In genomic region chr10:1488970-1489548, GRCh38 we compare ENCODE assay signal across 10 cellular contexts.
DNase-seq lines count a peak whose midpoint lies in the region; ATAC-seq and TF ChIP-seq lines count a peak whose summit lies in the region.
"Had no signal": no experiment of that assay in that cellular context is flagged by ENCODE, and none has a peak within 500 bp of the region (broad histone marks: within the 10 kb centered on the region; RNA-seq: fewer than 3 reads in every experiment).

No MANE protein-coding gene starts in this region.

- H3K9me3 ChIP-seq in CD4-positive, alpha-beta memory T cell (ENCODE audit: control insufficient read depth in 1 of 2, low read length in 2 of 2): no peaks in the 10 kb centered on the region
- H3K9me3 ChIP-seq in heart right ventricle: no peaks in the 10 kb centered on the region

- WGBS in heart right ventricle, 2 donors: 80 to 85% methylated on average over 20 of the region's 20 CpGs

- POLR2A ChIA-PET in CD4-positive, alpha-beta memory T cell (lab: Charles Lee; ENCODE audit: partially characterized antibody): no interaction called here

- ATAC-seq in GM18858 (IDR thresholded peaks at IDR 0.05; ENCODE audit: unreplicated experiment) (peak; percentile 97), GM21576 (IDR thresholded peaks at IDR 0.05; ENCODE audit: unreplicated experiment) (peak; percentile 97), HG03439 (IDR thresholded peaks at IDR 0.05; ENCODE audit: unreplicated experiment) (peak; percentile 94), memory B cell (ENCODE audit: low read depth) (peak; percentile 95), heart right ventricle (no peak)

- intact Hi-C loops in CD4-positive, alpha-beta memory T cell (cut with micrococcal nuclease): no loop called here
- intact Hi-C loops in heart right ventricle (cut with DNase I): no loop called here

- no peaks in the 10 kb centered on the region for H3K27me3 Mint-ChIP-seq in memory B cell
- H3K27me3 Mint-ChIP-seq in CD4-positive, alpha-beta memory T cell: peaks cover 0 to 12% of the 10 kb centered on the region in 2 donors

- no peaks in the 10 kb centered on the region for H3K4me1 ChIP-seq in CD4-positive, alpha-beta memory T cell (ENCODE audit: insufficient read depth, low read length)
- H3K4me1 ChIP-seq in heart right ventricle: no peaks in the 10 kb centered on the region

- peak overlapping the region; percentile 67 for H3K4me3 Mint-ChIP-seq in memory B cell
- H3K4me3 Mint-ChIP-seq in CD4-positive, alpha-beta memory T cell: no peak overlapping the region

- H3K9me3 Mint-ChIP-seq in memory B cell: no peaks in the 10 kb centered on the region
- no peaks in the 10 kb centered on the region for H3K9me3 Mint-ChIP-seq in CD4-positive, alpha-beta memory T cell

- H3K36me3 Mint-ChIP-seq in memory B cell: no peaks in the 10 kb centered on the region
- H3K36me3 Mint-ChIP-seq in CD4-positive, alpha-beta memory T cell: no peaks in the 10 kb centered on the region

- peak; percentile 62 to 78 for DNase-seq in memory B cell (ENCODE audit: low spot score in 2 of 2)
- DNase-seq in CD4-positive, alpha-beta memory T cell: no peak
- DNase-seq in activated CD4-positive, alpha-beta T cell treated with anti-CD3 and anti-CD28 coated beads, Interleukin-2, amount 50 U/mL, for 4 hours: no peak
- DNase-seq in AML-193 (lab: John Stamatoyannopoulos, UW): no peak
- DNase-seq in heart right ventricle: no peak
- DNase-seq: NCI-H1930; stimulated activated CD4-positive, alpha-beta T cell treated with anti-CD3 and anti-CD28 coated beads, Interleukin-4, amount 100 ng/mL, for 24 hours had no signal

- no peak for TF ChIP-seq CTCF in heart right ventricle (IDR thresholded peaks at IDR 0.05)

- CTCF ChIA-PET in CD4-positive, alpha-beta memory T cell (lab: Charles Lee; ENCODE audit: partially characterized antibody): no interaction called here

- H3K27ac Mint-ChIP-seq in memory B cell: peak overlapping the region; percentile 91
- H3K27ac Mint-ChIP-seq in CD4-positive, alpha-beta memory T cell: no peak overlapping the region

- H3K27me3 ChIP-seq in CD4-positive, alpha-beta memory T cell (ENCODE audit: insufficient read depth, low read length): no peaks in the 10 kb centered on the region
- H3K27me3 ChIP-seq in heart right ventricle: peaks cover 0 to 17% (median under 1%) of the 10 kb centered on the region in 7 donors

- no peak overlapping the region for H3K4me3 ChIP-seq in CD4-positive, alpha-beta memory T cell (ENCODE audit: low read length in 2 of 2)
- H3K4me3 ChIP-seq in heart right ventricle: no peak overlapping the region

- H3K36me3 ChIP-seq in CD4-positive, alpha-beta memory T cell (ENCODE audit: insufficient read depth, low read length): no peaks in the 10 kb centered on the region
- H3K36me3 ChIP-seq in heart right ventricle: no peaks in the 10 kb centered on the region

- H3K4me1 Mint-ChIP-seq in memory B cell: peaks cover 47% of the 10 kb centered on the region
- H3K4me1 Mint-ChIP-seq in CD4-positive, alpha-beta memory T cell: no peaks in the 10 kb centered on the region

- H3K27ac ChIP-seq in CD4-positive, alpha-beta memory T cell (ENCODE audit: low read depth, low read length): no peak overlapping the region
- no peak overlapping the region for H3K27ac ChIP-seq in heart right ventricle

Comparison
In these comparisons a context has a peak if more than half of its experiments do, and no peak if none do; other contexts are left out.
1. ATAC-seq: peak in GM18858 (single experiment), GM21576 (single experiment), HG03439 (single experiment) and memory B cell (single experiment); none in heart right ventricle (0 of 8).
2. DNase-seq: peak in memory B cell (2 of 2); none in CD4-positive, alpha-beta memory T cell (0 of 5), activated CD4-positive, alpha-beta T cell treated with anti-CD3 and anti-CD28 coated beads, Interleukin-2, amount 50 U/mL, for 4 hours (0 of 2), AML-193 (0 of 2) and heart right ventricle (0 of 2).